Comparison of ENCODE assay signal across 9 cellular contexts in the genomic region with DNA sequence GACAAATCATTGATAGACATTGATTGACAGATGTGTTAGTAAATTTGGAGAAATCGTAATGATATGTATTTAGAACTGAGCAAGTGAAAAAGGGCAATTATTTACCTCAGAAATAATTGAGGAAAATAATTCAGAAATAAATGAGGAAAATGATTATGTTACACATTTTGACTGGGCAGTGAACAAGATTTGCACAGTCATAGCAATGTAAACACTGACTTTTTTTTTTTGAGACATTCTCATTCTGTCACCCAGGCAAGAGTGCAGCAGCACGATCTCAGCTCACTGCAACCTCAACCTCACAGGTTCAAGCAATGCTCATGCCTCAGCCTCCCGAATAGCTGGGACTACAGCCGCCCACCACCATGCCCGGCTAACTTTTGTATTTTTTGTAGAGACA.
"Had no signal": no experiment of that assay in that cellular context is flagged by ENCODE, and none has a peak within 500 bp of the region (broad histone marks: within the 10 kb centered on the region; RNA-seq: fewer than 3 reads in every experiment).

No MANE protein-coding gene starts in this region.

- H3K36me3 Mint-ChIP-seq: IgD-negative memory B cell had no signal

- H3K4me3 ChIP-seq: GM23248, HAP-1 had no signal

- ATAC-seq: HCT116 had no signal

- H3K9ac ChIP-seq: GM23248 had no signal

- H3K27ac ChIP-seq: GM23248 had no signal

- H3K4me3 Mint-ChIP-seq: HFFc6, IgD-negative memory B cell had no signal

- H3K36me3 ChIP-seq: HAP-1 had no signal

- DNase-seq: GM23248, GOT3, H7, HFFc6, KG1 had no signal

- H3K27ac Mint-ChIP-seq: HFFc6, IgD-negative memory B cell had no signal

- H2AFZ ChIP-seq: GM23248 had no signal

- H3K9me3 ChIP-seq: HAP-1 had no signal

- FAIRE-seq: HTR-8/SVneo had no signal

- H3K9me3 Mint-ChIP-seq: HFFc6, IgD-negative memory B cell had no signal
